In genomic region chr6:101348816-101349215, GRCh38 we compare ENCODE assay signal across 8 cellular contexts. TPM values are rescaled to one million over a fixed set of nuclear protein-coding genes. Genes with fewer than 3 reads are reported as not detected.
"Had no signal": no experiment of that assay in that cellular context is flagged by ENCODE, and none has a peak within 500 bp of the region (broad histone marks: within the 10 kb centered on the region; RNA-seq: fewer than 3 reads in every experiment).

No MANE protein-coding gene starts in this region.

- ATAC-seq: HCT116, K562 had no signal

- H3K4me3 ChIP-seq: HAP-1, K562 had no signal

- H3K36me3 ChIP-seq: HAP-1 had no signal

- H3K9me3 ChIP-seq: HAP-1 had no signal

- DNase-seq: GOT3, H7, HFFc6, IMR-90 had no signal

RNA-seq across cellular contexts. Expression of gene GRIK2, which starts 44.7 kb away (rescaled TPM):
- total RNA-seq: HT-29, K562 had no signal
- polyA plus RNA-seq: K562 had no signal
